ENCODE assay signal across 15 cellular contexts in genomic region chr1:224632921-224633321, GRCh38. TPM values are rescaled to one million over a fixed set of nuclear protein-coding genes. Genes with fewer than 3 reads are reported as not detected.
DNase-seq lines count a peak whose midpoint lies in the region; ATAC-seq, FAIRE-seq and TF ChIP-seq lines count a peak whose summit lies in the region.
"Had no signal": no experiment of that assay in that cellular context is flagged by ENCODE, and none has a peak within 500 bp of the region (broad histone marks: within the 10 kb centered on the region; RNA-seq: fewer than 3 reads in every experiment).

No MANE protein-coding gene starts in this region.

- no peak overlapping the region for H2AFZ ChIP-seq in mammary epithelial cell (ENCODE audit: low read depth, low read length)
- H2AFZ ChIP-seq in SK-N-SH (ENCODE audit: low read depth) = peak overlapping the region; percentile 31; the same call in 1 of the 2 replicates
- H2AFZ ChIP-seq: parathyroid adenoma had no signal

- no peaks in the 10 kb centered on the region for H3K27me3 Mint-ChIP-seq in MCF 10A (ENCODE audit: insufficient read depth, unreplicated experiment)

- TF ChIP-seq EP300 in SK-N-SH (IDR thresholded peaks at IDR 0.05; ENCODE audit: borderline replicate concordance in 1 of 2, low read depth in 1 of 2, low read length in 1 of 2) = no peak

- CTCF ChIA-PET in MCF 10A (lab: Yijun Ruan, JAX) (interaction anchor here (1.0 to 21.5 kb wide), 6 partner anchors 11 to 289 kb away, joined by 3 to 342 read pairs (median 6); no protein-coding TSS in a partner anchor), mammary epithelial cell (lab: Charles Lee; ENCODE audit: low non-redundant PET) (no interaction called here), SK-N-SH (lab: Yijun Ruan, JAX) (interaction anchor here (3.5 kb wide), 1 partner anchor 12 kb away, joined by 24 read pairs; no protein-coding TSS in a partner anchor)

- peaks cover 30% of the 10 kb centered on the region for H3K4me1 Mint-ChIP-seq in MCF 10A (ENCODE audit: insufficient read depth, unreplicated experiment)

- POLR2A ChIA-PET in MCF 10A (lab: Yijun Ruan, JAX) = interaction anchor here (0.8 kb wide), 1 partner anchor 220 kb away, joined by 3 read pairs; no protein-coding TSS in a partner anchor
- POLR2A ChIA-PET in SK-N-SH (lab: Yijun Ruan, JAX) = no interaction called here

- no peak for TF ChIP-seq RAD21 in SK-N-SH (IDR thresholded peaks at IDR 0.05; ENCODE audit: low read length)

- H3K27ac ChIP-seq in mammary epithelial cell (ENCODE audit: insufficient read depth, low read depth, low read length) = no peak overlapping the region
- peak overlapping the region; percentile 62 to 87; a peak in 3 of 4 replicates for H3K27ac ChIP-seq in SK-N-SH (ENCODE audit: low read depth in 2 of 2, low read length in 1 of 2)
- H3K27ac ChIP-seq: esophagus muscularis mucosa, parathyroid adenoma, SK-N-MC had no signal

- peak; percentile 27 for FAIRE-seq in urothelium cell line (lab: Jason Lieb, UNC)
- FAIRE-seq: A204.1 had no signal

- no peaks in the 10 kb centered on the region for H3K9me3 Mint-ChIP-seq in MCF 10A (ENCODE audit: unreplicated experiment)
- H3K9me3 Mint-ChIP-seq: activated naive CD4-positive, alpha-beta T cell treated with anti-CD3 and anti-CD28 coated beads, Interleukin-2, amount 10 ng/mL, durations not matched to agents 7 days and 5 days had no signal

- H3K79me2 ChIP-seq in mammary epithelial cell (ENCODE audit: insufficient read depth, low read length) (no peaks in the 10 kb centered on the region), SK-N-SH (ENCODE audit: insufficient read depth) (peaks cover 48% of the 10 kb centered on the region)
- H3K79me2 ChIP-seq: parathyroid adenoma had no signal

- H3K4me2 ChIP-seq in mammary epithelial cell (ENCODE audit: insufficient read depth, low read depth, low read length) (no peak overlapping the region), SK-N-SH (peak overlapping the region; percentile 43)

- intact Hi-C loops in MCF 10A (cut with micrococcal nuclease) (no loop called here), mammary epithelial cell (cut with micrococcal nuclease) (no loop called here)

- H4K20me1 ChIP-seq in mammary epithelial cell (ENCODE audit: insufficient read depth, low read length) (no peaks in the 10 kb centered on the region), SK-N-SH (ENCODE audit: insufficient read depth) (no peaks in the 10 kb centered on the region)

- BruUV-seq in MCF 10A (replicated peaks; lab: Mats Ljungman, UMichigan) (no TSS peak), mammary epithelial cell (replicated peaks; lab: Mats Ljungman, UMichigan) (no TSS peak)

- H3K27me3 ChIP-seq in mammary epithelial cell (ENCODE audit: insufficient read depth, low read length) = no peaks in the 10 kb centered on the region
- H3K27me3 ChIP-seq in SK-N-SH (ENCODE audit: insufficient read depth) = no peaks in the 10 kb centered on the region

- no peak overlapping the region for H3K27ac Mint-ChIP-seq in MCF 10A (ENCODE audit: low read depth, unreplicated experiment)
- H3K27ac Mint-ChIP-seq: activated naive CD4-positive, alpha-beta T cell treated with anti-CD3 and anti-CD28 coated beads, Interleukin-2, amount 10 ng/mL, durations not matched to agents 7 days and 5 days had no signal

- H3K36me3 Mint-ChIP-seq in MCF 10A (ENCODE audit: insufficient read depth, unreplicated experiment) = no peaks in the 10 kb centered on the region
- H3K36me3 Mint-ChIP-seq: activated naive CD4-positive, alpha-beta T cell treated with anti-CD3 and anti-CD28 coated beads, Interleukin-2, amount 10 ng/mL, durations not matched to agents 7 days and 5 days had no signal

- H3K9me3 ChIP-seq in mammary epithelial cell (replicated peaks; ENCODE audit: insufficient read depth, low read length) = no peaks in the 10 kb centered on the region
- H3K9me3 ChIP-seq in SK-N-SH = no peaks in the 10 kb centered on the region
- H3K9me3 ChIP-seq: esophagus muscularis mucosa had no signal

- ATAC-seq in GM19395 (IDR thresholded peaks at IDR 0.05; ENCODE audit: unreplicated experiment) (no peak), GM19467 (IDR thresholded peaks at IDR 0.05; ENCODE audit: unreplicated experiment) (no peak)

- peak; percentile 38 for DNase-seq in MCF 10A (ENCODE audit: unreplicated experiment)
- DNase-seq in mammary epithelial cell = no peak
- DNase-seq in SK-N-SH = no peak
- DNase-seq in fibroblast of villous mesenchyme (ENCODE audit: low read depth) = peak; percentile 47
- peak; percentile 55 for DNase-seq in urothelium cell line (ENCODE audit: low spot score)
- no peak for DNase-seq in activated CD4-positive, CD25-positive, alpha-beta regulatory T cell treated with anti-CD3 and anti-CD28 coated beads, Interleukin-2, amount 50 U/mL, for 72 hours
- DNase-seq: activated naive CD4-positive, alpha-beta T cell treated with anti-CD3 and anti-CD28 coated beads, Interleukin-2, amount 10 ng/mL, durations not matched to agents 7 days and 5 days; Karpas-422; NCI-H1694 treated with DMSO at 0.1 percent for 48 hours had no signal

- no peak overlapping the region for H3K9ac ChIP-seq in mammary epithelial cell (ENCODE audit: insufficient read depth, low read length)
- peak overlapping the region; percentile 57 for H3K9ac ChIP-seq in SK-N-SH
- H3K9ac ChIP-seq: parathyroid adenoma had no signal

- in situ Hi-C loops in mammary epithelial cell (cut with MboI; ENCODE audit: low sequenced_read_pairs in 2 of 2) = loop anchor here in 1 of 2 donors (10.0 kb wide), 1 partner anchor 222 kb away; no protein-coding TSS in a partner anchor

- WGBS in mammary epithelial cell (ENCODE audit: low coverage, missing lambda C conversion rate) = 88% methylated on average over 5 of the region's 8 CpGs
- 62% methylated on average over 8 of the region's 8 CpGs for WGBS in SK-N-SH (ENCODE audit: low lambda C conversion rate)

- no peak overlapping the region for H3K4me3 ChIP-seq in mammary epithelial cell (replicated peaks in 1 of 3; ENCODE audit: insufficient read depth in 1 of 3, low read depth in 2 of 3, low read length in 3 of 3)
- no peak overlapping the region for H3K4me3 ChIP-seq in SK-N-SH (ENCODE audit: low read depth in 2 of 2, low read length in 1 of 2)
- H3K4me3 ChIP-seq in fibroblast of villous mesenchyme (ENCODE audit: low read depth, low read length) = no peak overlapping the region
- H3K4me3 ChIP-seq: esophagus muscularis mucosa, SK-N-MC had no signal

- TF ChIP-seq CTCF in MCF 10A (IDR thresholded peaks at IDR 0.05; ENCODE audit: unreplicated experiment) = no peak
- TF ChIP-seq CTCF in mammary epithelial cell (conservative IDR thresholded peaks at IDR 0.05 in 1 of 2, IDR thresholded peaks at IDR 0.05 in 1 of 2; ENCODE audit: extremely low read depth in 1 of 2, insufficient read depth in 1 of 2, low read depth in 1 of 2, low read length in 2 of 2) = no peak
- peak; percentile 26; the same call in 1 of the 2 replicates for TF ChIP-seq CTCF in SK-N-SH (IDR thresholded peaks at IDR 0.05)
- TF ChIP-seq CTCF in fibroblast of villous mesenchyme (IDR thresholded peaks at IDR 0.05; ENCODE audit: insufficient read depth, low read depth, low read length) = no peak

- no peaks in the 10 kb centered on the region for H3K36me3 ChIP-seq in mammary epithelial cell (ENCODE audit: insufficient read depth, low read length)
- H3K36me3 ChIP-seq in SK-N-SH (replicated peaks in 1 of 2; ENCODE audit: control insufficient read depth in 1 of 2, insufficient read depth in 2 of 2, low read length in 1 of 2) = no peaks in the 10 kb centered on the region
- H3K36me3 ChIP-seq: esophagus muscularis mucosa had no signal

- H3K4me3 Mint-ChIP-seq in MCF 10A (ENCODE audit: unreplicated experiment) = no peak overlapping the region
- H3K4me3 Mint-ChIP-seq: activated naive CD4-positive, alpha-beta T cell treated with anti-CD3 and anti-CD28 coated beads, Interleukin-2, amount 10 ng/mL, durations not matched to agents 7 days and 5 days had no signal

- H3F3A ChIP-seq in SK-N-SH (replicated peaks; ENCODE audit: insufficient read depth) = peaks cover 27% of the 10 kb centered on the region

- H3K4me1 ChIP-seq in mammary epithelial cell (ENCODE audit: insufficient read depth, low read length) = peaks cover 3% of the 10 kb centered on the region
- H3K4me1 ChIP-seq in SK-N-SH (ENCODE audit: control insufficient read depth in 1 of 2, insufficient read depth in 2 of 2, low read depth in 1 of 2, low read length in 1 of 2) = peaks cover 13 to 52% of the 10 kb centered on the region in 2 experiments
- H3K4me1 ChIP-seq: esophagus muscularis mucosa, parathyroid adenoma had no signal

- dilution Hi-C loops in mammary epithelial cell (cut with HindIII; ENCODE audit: low sequenced_read_pairs) = no loop called here

- H3K9me2 ChIP-seq in SK-N-SH = no peaks in the 10 kb centered on the region

TF ChIP-seq in SK-N-SH, 30 proteins besides CTCF, POLR2A, EP300 and RAD21:
- no peak for TF ChIP-seq USF1 (IDR thresholded peaks at IDR 0.05; ENCODE audit: borderline replicate concordance, low read depth)
- 0 out of 2 replicates have a peak, but pooled peaks have one; percentile 48 for TF ChIP-seq ZBTB33 (IDR thresholded peaks at IDR 0.05; ENCODE audit: borderline replicate concordance, low read depth)
- no peak for TF ChIP-seq YY1 (IDR thresholded peaks at IDR 0.05; ENCODE audit: low read depth)

RNA-seq across cellular contexts. Expression of gene CNIH3, which starts 16.8 kb away (rescaled TPM):
- 3.4 and 3.6 TPM in 2 replicates for total RNA-seq in MCF 10A (2022)
- 1 to 10 TPM in 1 of 2 donors, under 1 TPM in 1; 0.83 to 3.4 TPM for total RNA-seq in mammary epithelial cell
- 6.4 TPM for polyA plus RNA-seq in mammary epithelial cell
- 33.7 TPM for polyA minus RNA-seq in mammary epithelial cell
- polyA plus RNA-seq in SK-N-SH (2012; rRNA removed) = 18.8 and 19.1 TPM in 2 replicates
- 17.0 and 19.6 TPM in 2 replicates for polyA plus RNA-seq in SK-N-SH (2012; cell fraction: cytosol; rRNA removed)
- 16.5 and 21.3 TPM in 2 replicates for polyA plus RNA-seq in SK-N-SH (2012; cell fraction: nucleus; rRNA removed)
- total RNA-seq in fibroblast of villous mesenchyme = 3.9 and 11.3 TPM in 2 replicates

Comparison
In these comparisons a context has a peak if more than half of its experiments do, and no peak if none do; other contexts are left out.
1. DNase-seq: peak in MCF 10A (single experiment), fibroblast of villous mesenchyme (single experiment) and urothelium cell line (single experiment); none in mammary epithelial cell (single experiment), SK-N-SH (single experiment) and activated CD4-positive, CD25-positive, alpha-beta regulatory T cell treated with anti-CD3 and anti-CD28 coated beads, Interleukin-2, amount 50 U/mL, for 72 hours (single experiment).